In the genomic region with DNA sequence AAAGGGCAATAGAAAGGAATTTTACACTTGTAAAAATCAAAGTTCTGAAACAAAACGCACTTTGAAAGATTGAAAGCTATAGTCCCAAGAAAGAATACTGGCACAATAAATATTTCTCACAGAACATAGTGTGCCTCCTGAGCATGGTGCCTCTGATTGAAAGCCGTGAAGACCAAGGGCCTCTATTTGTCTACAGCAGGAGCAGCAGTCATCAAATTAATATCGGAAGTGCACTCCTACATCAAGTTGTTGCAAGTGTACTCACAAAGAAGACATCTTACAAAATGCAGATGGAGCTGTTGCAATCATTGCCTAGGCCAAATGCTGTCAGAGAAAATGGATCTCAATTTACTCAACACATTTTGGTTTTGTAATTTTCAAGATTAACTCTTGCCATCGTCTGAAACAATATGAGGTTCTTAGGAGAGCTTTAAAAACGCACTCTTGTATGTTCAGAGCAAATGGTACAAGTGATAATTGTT, we compare ENCODE assay signal across 24 cellular contexts. TPM values are rescaled to one million over a fixed set of nuclear protein-coding genes. Genes with fewer than 3 reads are reported as not detected.
"Had no signal": no experiment of that assay in that cellular context is flagged by ENCODE, and none has a peak within 500 bp of the region (broad histone marks: within the 10 kb centered on the region; RNA-seq: fewer than 3 reads in every experiment).

No MANE protein-coding gene starts in this region.

- DNase-seq: activated CD4-positive, alpha-beta T cell treated with anti-CD3 and anti-CD28 coated beads, Interleukin-2, amount 50 U/mL, for 1 hour; activated CD4-positive, CD25-positive, alpha-beta regulatory T cell treated with anti-CD3 and anti-CD28 coated beads, Interleukin-2, amount 50 U/mL, for 72 hours; activated CD8-positive, alpha-beta T cell treated with anti-CD3 and anti-CD28 coated beads, Interleukin-2, amount 10 ng/mL, durations not matched to agents 7 days and 5 days; activated gamma-delta T cell; activated naive CD4-positive, alpha-beta T cell treated with anti-CD3 and anti-CD28 coated beads, Interleukin-2, amount 50 U/mL, for 16 hours; activated naive CD8-positive, alpha-beta T cell treated with anti-CD3 and anti-CD28 coated beads, Interleukin-2, amount 50 U/mL, for 24 hours; aorta; caudate nucleus; dermis blood vessel endothelial cell; effector CD8-positive, alpha-beta T cell; foreskin melanocyte; kidney; lower lobe of right lung; naive B cell; occipital lobe; small intestine; stimulated activated CD4-positive, alpha-beta T cell treated with anti-CD3 and anti-CD28 coated beads, Interleukin-2, amount 100 ng/mL, for 24 hours; stomach; uterus; WERI-Rb-1 had no signal

- ATAC-seq: activated CD8-positive, alpha-beta T cell treated with anti-CD3 and anti-CD28 coated beads, Interleukin-2, amount 10 ng/mL, durations not matched to agents 7 days and 5 days; activated naive CD8-positive, alpha-beta T cell treated with anti-CD3 and anti-CD28 coated beads, Interleukin-2, amount 50 U/mL, for 24 hours; sciatic nerve; stimulated activated effector memory CD8-positive, alpha-beta T cell treated with anti-CD3 and anti-CD28 coated beads, Interleukin-12 subunit alpha, Interleukin-12 subunit beta, amount 100 ng/mL, for 72 hours had no signal

RNA-seq across cellular contexts. Expression of gene WDR49, which starts 9.2 kb away (rescaled TPM):
- total RNA-seq: activated CD8-positive, alpha-beta T cell treated with anti-CD3 and anti-CD28 coated beads, Interleukin-2, amount 10 ng/mL, durations not matched to agents 7 days and 5 days; activated T-helper 1 cell treated with anti-CD3 and anti-CD28 coated beads, Interleukin-12 subunit alpha, Interleukin-12 subunit beta, Interleukin-2, Interleukin-4 antibody, amounts not matched to agents 30 ng/mL and 10 ng/mL and 1 ng/mL, durations not matched to agents 14 hours and 24 hours and 36 hours; suprapubic skin had no signal
